13 cellular contexts compared by ENCODE assay signal in the genomic region with DNA sequence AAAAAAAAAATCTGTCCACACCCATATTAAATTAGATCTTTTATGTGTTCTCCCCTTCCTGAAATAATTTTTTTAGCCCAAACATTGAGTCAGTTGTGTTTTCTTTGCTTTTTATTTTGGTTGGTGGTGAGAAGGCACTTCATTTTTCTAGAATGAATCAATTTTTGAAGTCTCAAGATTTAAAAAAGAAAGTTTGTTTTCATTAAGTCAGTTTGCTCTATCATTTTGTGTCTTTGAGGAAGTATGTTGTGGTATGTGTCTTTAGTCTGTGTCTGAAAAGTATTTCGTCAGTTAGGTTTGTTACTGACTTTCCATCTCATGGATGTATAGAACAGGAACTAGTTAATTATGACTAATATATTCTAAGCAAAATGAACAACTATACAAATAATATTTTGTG. TPM values are rescaled to one million over a fixed set of nuclear protein-coding genes. Genes with fewer than 3 reads are reported as not detected.
DNase-seq lines count a peak whose midpoint lies in the region; ATAC-seq, FAIRE-seq and TF ChIP-seq lines count a peak whose summit lies in the region.
"Had no signal": no experiment of that assay in that cellular context is flagged by ENCODE, and none has a peak within 500 bp of the region (broad histone marks: within the 10 kb centered on the region; RNA-seq: fewer than 3 reads in every experiment).

No MANE protein-coding gene starts in this region.

- H3K4me3 ChIP-seq in PC-3 (ENCODE audit: low read length) (no peak overlapping the region), retinal pigment epithelial cell (ENCODE audit: low read length) (peak overlapping the region; percentile 91)

- TF ChIP-seq CTCF in PC-3 (conservative IDR thresholded peaks at IDR 0.05; ENCODE audit: low read depth, low read length), result no peak
- no peak for TF ChIP-seq CTCF in endothelial cell (IDR thresholded peaks at IDR 0.05; ENCODE audit: unreplicated experiment)
- TF ChIP-seq CTCF in retinal pigment epithelial cell (conservative IDR thresholded peaks at IDR 0.05; ENCODE audit: low read depth, low read length), result no peak

- no peaks in the 10 kb centered on the region for H4K20me1 ChIP-seq in PC-3 (ENCODE audit: low read length)

- CTCF ChIA-PET in PC-3 (lab: Charles Lee), result no interaction called here

- peak overlapping the region; percentile 48 for H3K27ac ChIP-seq in PC-3 (ENCODE audit: low read length)

- 0 out of 2 replicates have a peak overlapping the region, but pooled peaks have one; percentile 23 for H3K9ac ChIP-seq in PC-3 (ENCODE audit: low read length)

- peaks cover 62% of the 10 kb centered on the region for H3K4me1 Mint-ChIP-seq in endothelial cell (ENCODE audit: unreplicated experiment)

- peaks cover 98% of the 10 kb centered on the region for H3K27me3 ChIP-seq in PC-3 (ENCODE audit: low read length)

- POLR2A ChIA-PET in PC-3 (lab: Charles Lee; ENCODE audit: unreplicated experiment), result no interaction called here

- H3K79me2 ChIP-seq in PC-3 (ENCODE audit: low read length), result no peaks in the 10 kb centered on the region

- intact Hi-C loops in PC-3 (cut with micrococcal nuclease), result no loop called here

- H3F3A ChIP-seq in PC-3 (ENCODE audit: low read length, unreplicated experiment), result no peaks in the 10 kb centered on the region

- TF ChIP-seq POLR2A in H54 (IDR thresholded peaks at IDR 0.05; ENCODE audit: low read depth, low read length), result no peak

- H3K9me3 ChIP-seq in PC-3 (ENCODE audit: low read length), result no peaks in the 10 kb centered on the region

- H3K27me3 Mint-ChIP-seq in endothelial cell (ENCODE audit: unreplicated experiment), result peaks cover 21% of the 10 kb centered on the region

- H3K4me3 Mint-ChIP-seq in endothelial cell (ENCODE audit: unreplicated experiment), result peak overlapping the region; percentile 95

- H2AFZ ChIP-seq in PC-3 (ENCODE audit: low read length), result no peak overlapping the region

- FAIRE-seq in H54 (lab: Jason Lieb, UNC), result peak; percentile 33

- BruUV-seq in PC-3 (replicated peaks; lab: Mats Ljungman, UMichigan), result no TSS peak

- no peak for ATAC-seq in PC-3
- no peak for ATAC-seq in HG03159 (IDR thresholded peaks at IDR 0.05; ENCODE audit: unreplicated experiment)
- no peak for ATAC-seq in esophagus mucosa
- ATAC-seq: sciatic nerve, SK-N-SH treated with all-trans-retinoic acid at 6 μM for 48 hours had no signal

- H3K4me1 ChIP-seq in PC-3 (ENCODE audit: insufficient read depth, low read length), result no peaks in the 10 kb centered on the region

- no peak for DNase-seq in H54 (ENCODE audit: insufficient read length, low spot score)
- DNase-seq in PC-3, result no peak
- DNase-seq in endothelial cell (ENCODE audit: low spot score), result no peak
- no peak for DNase-seq in retinal pigment epithelial cell (ENCODE audit: low read depth)
- DNase-seq in NCI-H1105 treated with DMSO at 0.1 percent for 48 hours (lab: John Stamatoyannopoulos, UW), result no peak
- no peak for DNase-seq in mesenteric fat pad (ENCODE audit: low spot score)
- DNase-seq: activated CD4-positive, alpha-beta T cell treated with anti-CD3 and anti-CD28 coated beads, Interleukin-2, amount 50 U/mL, for 1 hour; dermis blood vessel endothelial cell had no signal

- H3K4me2 ChIP-seq in PC-3 (ENCODE audit: low read length), result no peak overlapping the region

- peaks cover 41% of the 10 kb centered on the region for H3K36me3 Mint-ChIP-seq in endothelial cell (ENCODE audit: low read depth, unreplicated experiment)

- peak overlapping the region; percentile 89 for H3K27ac Mint-ChIP-seq in endothelial cell (ENCODE audit: unreplicated experiment)

- no peaks in the 10 kb centered on the region for H3K36me3 ChIP-seq in PC-3 (ENCODE audit: low read depth, low read length)

- H3K9me2 ChIP-seq in PC-3 (replicated peaks; ENCODE audit: low read length), result no peaks in the 10 kb centered on the region

- H3K9me3 Mint-ChIP-seq in endothelial cell (ENCODE audit: unreplicated experiment), result no peaks in the 10 kb centered on the region

RNA-seq across cellular contexts. Expression of gene IGF2BP1, which starts 3.8 kb away (rescaled TPM):
- total RNA-seq in PC-3 (2014; rRNA removed) (1.2 and 1.3 TPM in 2 replicates), endothelial cell (ENCODE audit: unreplicated experiment) (298 TPM), esophagus mucosa (not detected), mesenteric fat pad (not detected)
- total RNA-seq: sciatic nerve had no signal

RNA-seq across cellular contexts. Expression of gene GIP, which starts 32.5 kb away (rescaled TPM):
- not detected in 2 replicates for total RNA-seq in PC-3 (2014; rRNA removed)
- total RNA-seq in endothelial cell (ENCODE audit: unreplicated experiment), result not detected
- not detected for total RNA-seq in esophagus mucosa
- not detected for total RNA-seq in mesenteric fat pad
- total RNA-seq: dermis blood vessel endothelial cell, sciatic nerve, urinary bladder had no signal

RNA-seq across cellular contexts. Expression of gene SNF8, which starts 56.3 kb away (rescaled TPM):
- total RNA-seq in PC-3 (2014; rRNA removed) (278 TPM in 2 replicates), endothelial cell (ENCODE audit: unreplicated experiment) (149 TPM), esophagus mucosa (65.2 TPM), mesenteric fat pad (104 TPM)

Comparison
In these comparisons a context has a peak if more than half of its experiments do, and no peak if none do; other contexts are left out.
1. RNA of gene IGF2BP1, which starts 3.8 kb away (total RNA-seq): 298 TPM in endothelial cell (single experiment); 1.2 to 1.3 TPM in PC-3, not detected in esophagus mucosa (single experiment) and not detected in mesenteric fat pad (single experiment); every median in the first group is over 100 times any median in the second.